28 cellular contexts compared by ENCODE assay signal in the genomic region with DNA sequence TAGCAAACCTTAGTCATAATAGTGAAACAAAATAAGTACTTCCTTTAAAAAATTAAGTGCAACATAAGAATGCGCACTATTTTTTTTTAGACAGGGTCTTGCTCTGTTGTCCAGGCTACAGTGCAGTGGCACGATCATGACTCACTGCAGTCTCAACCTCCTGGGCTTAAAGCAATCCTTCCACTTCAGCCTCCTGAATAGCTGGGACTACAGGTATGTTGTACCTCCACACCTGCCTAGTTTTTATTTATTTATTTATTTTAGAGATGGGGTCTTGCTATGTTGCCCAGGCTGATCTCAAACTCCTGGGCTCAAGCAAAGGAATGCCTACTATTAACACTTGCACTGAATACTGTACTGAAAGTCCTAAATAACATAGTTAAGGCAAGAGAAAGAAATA.
"Had no signal": no experiment of that assay in that cellular context is flagged by ENCODE, and none has a peak within 500 bp of the region (broad histone marks: within the 10 kb centered on the region; RNA-seq: fewer than 3 reads in every experiment).

No MANE protein-coding gene starts in this region.

- H3K4me1 ChIP-seq: colonic mucosa, esophagus squamous epithelium, gastrocnemius medialis, lower lobe of right lung had no signal

- FAIRE-seq: endometrium, islet of Langerhans, keratinocyte had no signal

- H3K36me3 ChIP-seq: colonic mucosa, esophagus squamous epithelium, gastrocnemius medialis had no signal

- H3K9me3 ChIP-seq: colonic mucosa, esophagus squamous epithelium, gastrocnemius medialis, heart right ventricle, left lung, lower lobe of right lung, mucosa of descending colon had no signal

- H3K4me3 Mint-ChIP-seq: dendritic cell treated with granulocyte-macrophage colony-stimulating factor and Interleukin-4, amounts not matched to agents 40 ng/mL and 50 ng/mL, for 4 days; effector memory CD8-positive, alpha-beta T cell; endodermal cell; mesothelial cell of epicardium; naive B cell had no signal

- ATAC-seq: effector memory CD8-positive, alpha-beta T cell; esophagus mucosa; gastrocnemius medialis; heart right ventricle; left cardiac atrium; left lung; left ventricle myocardium superior; lower lobe of right lung; mucosa of descending colon had no signal

- H3K9me3 Mint-ChIP-seq: dendritic cell treated with granulocyte-macrophage colony-stimulating factor and Interleukin-4, amounts not matched to agents 40 ng/mL and 50 ng/mL, for 4 days; effector memory CD8-positive, alpha-beta T cell; endodermal cell; naive B cell had no signal

- DNase-seq: colonic mucosa; cortex of kidney; effector CD8-positive, alpha-beta T cell; effector memory CD8-positive, alpha-beta T cell; endodermal cell; erythroblast; esophagus squamous epithelium; foreskin fibroblast; foreskin melanocyte; gastrocnemius medialis; glutamatergic neuron; head of caudate nucleus; heart right ventricle; hippocampal formation; left cardiac atrium; left lung; left ventricle myocardium superior; lower lobe of right lung; mesenchymal stem cell; mucosa of descending colon; naive B cell had no signal

- H3K27me3 Mint-ChIP-seq: dendritic cell treated with granulocyte-macrophage colony-stimulating factor and Interleukin-4, amounts not matched to agents 40 ng/mL and 50 ng/mL, for 4 days; effector memory CD8-positive, alpha-beta T cell; naive B cell had no signal

- H3K27ac ChIP-seq: colonic mucosa, epithelial cell of prostate, esophagus squamous epithelium, gastrocnemius medialis, heart right ventricle, left lung, lower lobe of right lung had no signal

- H3K27ac Mint-ChIP-seq: dendritic cell treated with granulocyte-macrophage colony-stimulating factor and Interleukin-4, amounts not matched to agents 40 ng/mL and 50 ng/mL, for 4 days; effector memory CD8-positive, alpha-beta T cell; endodermal cell; mesothelial cell of epicardium had no signal

- H3K4me3 ChIP-seq: colonic mucosa, esophagus squamous epithelium, gastrocnemius medialis, heart right ventricle, left lung, lower lobe of right lung, mucosa of descending colon had no signal

- H3K27me3 ChIP-seq: colonic mucosa, esophagus squamous epithelium, gastrocnemius medialis, heart right ventricle, left lung had no signal

- H3K4me1 Mint-ChIP-seq: mesothelial cell of epicardium had no signal
